ENCODE assay signal across 34 cellular contexts in genomic region chr7:81687062-81687461, GRCh38.
"Had no signal": no experiment of that assay in that cellular context is flagged by ENCODE, and none has a peak within 500 bp of the region (broad histone marks: within the 10 kb centered on the region; RNA-seq: fewer than 3 reads in every experiment).

No MANE protein-coding gene starts in this region.

- H3K9me3 ChIP-seq: body of pancreas, breast epithelium had no signal

- H3K4me2 ChIP-seq: PC-9 had no signal

- H3K4me3 ChIP-seq: body of pancreas, breast epithelium, PC-9 had no signal

- FAIRE-seq: astrocyte had no signal

- H2AFZ ChIP-seq: PC-9 had no signal

- ATAC-seq: activated CD8-positive, alpha-beta memory T cell treated with anti-CD3 and anti-CD28 coated beads, Interleukin-2, amount 10 ng/mL, durations not matched to agents 7 days and 5 days; activated T-cell treated with anti-CD3 and anti-CD28 coated beads, Interleukin-2, amount 50 U/mL, for 72 hours; activated T-helper 17 cell treated with anti-CD3 and anti-CD28 coated beads, Interleukin-2, amount 50 U/mL, for 72 hours; body of pancreas had no signal

- H3K27me3 ChIP-seq: body of pancreas, breast epithelium had no signal

- H3K36me3 ChIP-seq: breast epithelium had no signal

- H3K27ac ChIP-seq: body of pancreas, breast epithelium, PC-9 had no signal

- H3K4me1 ChIP-seq: body of pancreas had no signal

- DNase-seq: activated B cell treated with CpG ODN at 0.5 μM for 24 hours; activated CD4-positive, alpha-beta memory T cell treated with anti-CD3 and anti-CD28 coated beads, Interleukin-2, amount 10 ng/mL, durations not matched to agents 7 days and 5 days; activated CD4-positive, alpha-beta T cell treated with anti-CD3 and anti-CD28 coated beads for 1 hour; activated CD4-positive, alpha-beta T cell treated with anti-CD3 and anti-CD28 coated beads for 48 hours; activated CD8-positive, alpha-beta memory T cell treated with anti-CD3 and anti-CD28 coated beads for 24 hours; activated CD8-positive, alpha-beta memory T cell treated with anti-CD3 and anti-CD28 coated beads, Interleukin-2, amount 10 ng/mL, durations not matched to agents 7 days and 5 days; activated CD8-positive, alpha-beta memory T cell treated with anti-CD3 and anti-CD28 coated beads, Interleukin-2, amount 50 U/mL, for 48 hours; activated effector memory CD4-positive, alpha-beta T cell treated with anti-CD3 and anti-CD28 coated beads, Interleukin-2, amount 50 U/mL, for 16 hours; activated naive CD4-positive, alpha-beta T cell; activated naive CD4-positive, alpha-beta T cell treated with anti-CD3 and anti-CD28 coated beads, Interleukin-2, amount 50 U/mL, for 16 hours; activated naive CD8-positive, alpha-beta T cell treated with anti-CD3 and anti-CD28 coated beads for 36 hours; activated T-cell treated with anti-CD3 and anti-CD28 coated beads, Interleukin-2, amount 50 U/mL, for 72 hours; body of pancreas; Karpas-422; KBM-7; NCI-H1105 treated with DMSO at 0.1 percent for 48 hours; NCI-H1436; NCI-H1694; NCI-H1930; NCI-H2081 treated with DMSO at 0.1 percent for 48 hours; NCI-H226; NCI-H446 treated with DMSO at 0.1 percent for 48 hours; NCI-H526; NCI-H748 treated with DMSO at 0.1 percent for 48 hours; NK-92 treated with Interleukin-12 subunit alpha and Interleukin-12 subunit beta, amount 100 ng/mL, for 24 hours; PC-9; Right ventricle myocardium superior; SW 1271; T-helper 1 cell; T-helper 2 cell; T-helper 9 cell had no signal
